ENCODE assay signal across 12 cellular contexts in genomic region chr17:68657166-68657940, GRCh38. TPM values are rescaled to one million over a fixed set of nuclear protein-coding genes. Genes with fewer than 3 reads are reported as not detected.
"Had no signal": no experiment of that assay in that cellular context is flagged by ENCODE, and none has a peak within 500 bp of the region (broad histone marks: within the 10 kb centered on the region; RNA-seq: fewer than 3 reads in every experiment).

No MANE protein-coding gene starts in this region.

- H3K27me3 Mint-ChIP-seq: activated naive CD4-positive, alpha-beta T cell treated with anti-CD3 and anti-CD28 coated beads, Interleukin-2, amount 10 ng/mL, durations not matched to agents 7 days and 5 days; type B pancreatic cell had no signal

- ATAC-seq: left lobe of liver had no signal

- H3K9me3 Mint-ChIP-seq: activated naive CD4-positive, alpha-beta T cell treated with anti-CD3 and anti-CD28 coated beads, Interleukin-2, amount 10 ng/mL, durations not matched to agents 7 days and 5 days; activated T-helper 2 cell treated with anti-CD3 and anti-CD28 coated beads, Interferon-gamma antibody, Interleukin-2, Interleukin-4, amounts not matched to agents 10 μg/mL and 5 μg/mL and 100 μg/mL, durations not matched to agents 14 hours and 24 hours and 36 hours; type B pancreatic cell had no signal

- DNase-seq: activated CD4-positive, alpha-beta T cell treated with anti-CD3 and anti-CD28 coated beads, Interleukin-2, amount 50 U/mL, for 1 hour; activated naive CD4-positive, alpha-beta T cell treated with anti-CD3 and anti-CD28 coated beads, Interleukin-2, amount 10 ng/mL, durations not matched to agents 7 days and 5 days; central memory CD4-positive, alpha-beta T cell; effector memory CD4-positive, alpha-beta T cell; sigmoid colon; stimulated activated CD4-positive, alpha-beta T cell treated with anti-CD3 and anti-CD28 coated beads, Interleukin-12 subunit alpha, Interleukin-12 subunit beta, amount 100 ng/mL, for 4 hours; stimulated activated CD4-positive, alpha-beta T cell treated with anti-CD3 and anti-CD28 coated beads, Interleukin-2, amount 100 ng/mL, for 48 hours; stimulated activated naive CD4-positive, alpha-beta T cell treated with Interleukin-2 at 50 U/mL for 16 hours; T-helper 2 cell had no signal

- H3K4me3 Mint-ChIP-seq: activated naive CD4-positive, alpha-beta T cell treated with anti-CD3 and anti-CD28 coated beads, Interleukin-2, amount 10 ng/mL, durations not matched to agents 7 days and 5 days; type B pancreatic cell had no signal

- H3K4me1 Mint-ChIP-seq: activated naive CD4-positive, alpha-beta T cell treated with anti-CD3 and anti-CD28 coated beads, Interleukin-2, amount 10 ng/mL, durations not matched to agents 7 days and 5 days had no signal

- H3K36me3 Mint-ChIP-seq: activated naive CD4-positive, alpha-beta T cell treated with anti-CD3 and anti-CD28 coated beads, Interleukin-2, amount 10 ng/mL, durations not matched to agents 7 days and 5 days; type B pancreatic cell had no signal

- H3K27ac Mint-ChIP-seq: activated naive CD4-positive, alpha-beta T cell treated with anti-CD3 and anti-CD28 coated beads, Interleukin-2, amount 10 ng/mL, durations not matched to agents 7 days and 5 days; activated T-helper 2 cell treated with anti-CD3 and anti-CD28 coated beads, Interferon-gamma antibody, Interleukin-2, Interleukin-4, amounts not matched to agents 10 μg/mL and 5 μg/mL and 100 μg/mL, durations not matched to agents 14 hours and 24 hours and 36 hours; type B pancreatic cell had no signal

RNA-seq across cellular contexts. Expression of gene FAM20A, which starts 56.2 kb away (rescaled TPM):
- total RNA-seq: activated T-helper 2 cell treated with anti-CD3 and anti-CD28 coated beads, Interferon-gamma antibody, Interleukin-2, Interleukin-4, amounts not matched to agents 10 μg/mL and 5 μg/mL and 100 μg/mL, durations not matched to agents 14 hours and 24 hours and 36 hours had no signal
